ENCODE assay signal across 1 cellular context in the genomic region with DNA sequence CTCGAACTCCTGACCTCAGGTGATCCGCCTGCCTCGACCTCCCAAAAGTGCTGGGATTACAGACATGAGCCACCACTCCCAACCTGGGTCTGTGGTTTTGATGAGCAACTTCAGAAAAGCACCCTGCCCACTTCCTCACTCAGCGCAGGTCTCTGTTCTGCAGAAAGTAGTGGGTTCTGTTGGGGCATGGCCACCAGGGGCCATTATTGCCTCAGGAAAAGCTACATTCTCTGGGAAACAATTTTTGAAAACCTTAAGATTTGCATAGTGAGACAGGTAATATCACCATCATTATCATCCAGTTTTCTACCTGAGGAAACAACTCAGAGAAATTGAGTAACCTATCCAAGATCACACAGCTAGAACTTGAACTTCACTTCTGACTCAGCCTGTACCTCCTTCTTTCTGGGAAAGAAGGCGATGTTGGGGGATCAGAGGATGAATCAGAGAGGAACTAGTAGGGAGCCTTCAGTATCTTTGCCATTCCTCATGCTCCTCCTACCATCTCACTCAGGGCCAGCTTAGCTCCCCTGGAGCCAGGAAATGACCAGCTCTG.
TF ChIP-seq lines count a peak whose summit lies in the region.

No MANE protein-coding gene starts in this region.

TF ChIP-seq in IMR-90, 13 proteins besides CTCF, POLR2A, EP300 and RAD21:
- TF ChIP-seq, protein P1, sequence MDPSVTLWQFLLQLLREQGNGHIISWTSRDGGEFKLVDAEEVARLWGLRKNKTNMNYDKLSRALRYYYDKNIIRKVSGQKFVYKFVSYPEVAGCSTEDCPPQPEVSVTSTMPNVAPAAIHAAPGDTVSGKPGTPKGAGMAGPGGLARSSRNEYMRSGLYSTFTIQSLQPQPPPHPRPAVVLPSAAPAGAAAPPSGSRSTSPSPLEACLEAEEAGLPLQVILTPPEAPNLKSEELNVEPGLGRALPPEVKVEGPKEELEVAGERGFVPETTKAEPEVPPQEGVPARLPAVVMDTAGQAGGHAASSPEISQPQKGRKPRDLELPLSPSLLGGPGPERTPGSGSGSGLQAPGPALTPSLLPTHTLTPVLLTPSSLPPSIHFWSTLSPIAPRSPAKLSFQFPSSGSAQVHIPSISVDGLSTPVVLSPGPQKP (IDR thresholded peaks at IDR 0.05; ENCODE audit: borderline replicate concordance, low read depth, low read length), result no peak
- TF ChIP-seq BHLHE40 (IDR thresholded peaks at IDR 0.05; ENCODE audit: low read depth, low read length), result no peak
- no peak for TF ChIP-seq CHD1 (IDR thresholded peaks at IDR 0.05; ENCODE audit: low read depth, low read length)
- no peak for TF ChIP-seq CEBPB (IDR thresholded peaks at IDR 0.05; ENCODE audit: low read depth, low read length)
- TF ChIP-seq RCOR1 (IDR thresholded peaks at IDR 0.05; ENCODE audit: insufficient replicate concordance, low read length), result no peak
- TF ChIP-seq MXI1 (IDR thresholded peaks at IDR 0.05; ENCODE audit: borderline replicate concordance, low read depth, low read length), result no peak
- TF ChIP-seq SMC3 (IDR thresholded peaks at IDR 0.05; ENCODE audit: low read depth, low read length), result no peak
- TF ChIP-seq, protein P2, sequence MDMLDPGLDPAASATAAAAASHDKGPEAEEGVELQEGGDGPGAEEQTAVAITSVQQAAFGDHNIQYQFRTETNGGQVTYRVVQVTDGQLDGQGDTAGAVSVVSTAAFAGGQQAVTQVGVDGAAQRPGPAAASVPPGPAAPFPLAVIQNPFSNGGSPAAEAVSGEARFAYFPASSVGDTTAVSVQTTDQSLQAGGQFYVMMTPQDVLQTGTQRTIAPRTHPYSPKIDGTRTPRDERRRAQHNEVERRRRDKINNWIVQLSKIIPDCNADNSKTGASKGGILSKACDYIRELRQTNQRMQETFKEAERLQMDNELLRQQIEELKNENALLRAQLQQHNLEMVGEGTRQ (IDR thresholded peaks at IDR 0.05; ENCODE audit: low read depth, low read length), result no peak
- TF ChIP-seq MAZ (IDR thresholded peaks at IDR 0.05; ENCODE audit: borderline replicate concordance, low read depth, low read length), result no peak
- no peak for TF ChIP-seq RFX5 (IDR thresholded peaks at IDR 0.05; ENCODE audit: low read depth, low read length)
- no peak for TF ChIP-seq FOS (IDR thresholded peaks at IDR 0.05; ENCODE audit: low read depth, low read length)
- TF ChIP-seq MAFK (IDR thresholded peaks at IDR 0.05; ENCODE audit: low read depth, low read length), result no peak
- TF ChIP-seq NFE2L2 (IDR thresholded peaks at IDR 0.05; ENCODE audit: low read depth, low read length), result no peak
